11 cellular contexts compared by ENCODE assay signal in the genomic region with DNA sequence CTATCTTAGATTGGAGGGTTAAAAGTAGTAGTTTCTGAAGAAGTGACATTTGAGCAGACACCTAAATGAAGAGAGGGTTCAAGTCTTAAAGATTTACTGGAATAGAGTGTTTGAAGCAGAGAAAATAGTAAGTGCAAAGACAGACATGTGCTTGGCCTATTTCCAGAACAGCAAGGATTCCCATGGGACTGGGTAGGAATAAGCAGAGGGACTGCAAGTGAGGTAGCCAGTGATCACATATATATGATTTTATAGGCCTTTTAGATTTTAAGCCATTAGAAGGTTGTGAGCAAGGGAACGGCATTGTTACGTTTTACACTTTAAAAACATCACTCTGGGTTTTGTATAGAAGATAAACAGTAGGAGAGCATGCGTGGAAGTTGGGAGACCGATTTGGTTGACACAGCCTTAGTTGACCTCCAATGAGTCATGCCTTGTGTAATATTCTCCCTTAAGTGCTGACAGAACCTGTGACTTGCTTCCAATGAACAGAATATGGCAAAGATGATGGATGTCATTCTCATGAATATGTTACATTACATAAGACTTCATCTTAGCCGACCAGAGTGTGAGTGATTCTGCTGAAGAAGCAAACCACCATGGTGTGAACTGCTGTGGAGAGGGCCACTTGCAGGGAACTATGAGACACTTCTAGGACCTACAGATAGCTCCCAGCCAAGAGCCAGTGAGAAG. TPM values are rescaled to one million over a fixed set of nuclear protein-coding genes. Genes with fewer than 3 reads are reported as not detected.
DNase-seq lines count a peak whose midpoint lies in the region; ATAC-seq, FAIRE-seq and TF ChIP-seq lines count a peak whose summit lies in the region.
"Had no signal": no experiment of that assay in that cellular context is flagged by ENCODE, and none has a peak within 500 bp of the region (broad histone marks: within the 10 kb centered on the region; RNA-seq: fewer than 3 reads in every experiment).

No MANE protein-coding gene starts in this region.

- H3K27me3 Mint-ChIP-seq in MCF 10A (ENCODE audit: insufficient read depth, unreplicated experiment) (no peaks in the 10 kb centered on the region), T-cell (no peaks in the 10 kb centered on the region)
- H3K27me3 Mint-ChIP-seq: activated CD4-positive, alpha-beta T cell treated with anti-CD3 and anti-CD28 coated beads, Interleukin-2, amount 10 ng/mL, durations not matched to agents 7 days and 5 days had no signal

- 40 to 58% (median 46%) methylated on average over 5 of the region's 5 CpGs for WGBS in adrenal gland, 4 donors

- no peaks in the 10 kb centered on the region for H3K9me3 Mint-ChIP-seq in MCF 10A (ENCODE audit: unreplicated experiment)
- H3K9me3 Mint-ChIP-seq in T-cell = no peaks in the 10 kb centered on the region
- H3K9me3 Mint-ChIP-seq: activated CD4-positive, alpha-beta T cell treated with anti-CD3 and anti-CD28 coated beads, Interleukin-2, amount 10 ng/mL, durations not matched to agents 7 days and 5 days had no signal

- H3K4me1 Mint-ChIP-seq in MCF 10A (ENCODE audit: insufficient read depth, unreplicated experiment) (peaks cover 27% of the 10 kb centered on the region), T-cell (no peaks in the 10 kb centered on the region)
- H3K4me1 Mint-ChIP-seq: activated CD4-positive, alpha-beta T cell treated with anti-CD3 and anti-CD28 coated beads, Interleukin-2, amount 10 ng/mL, durations not matched to agents 7 days and 5 days had no signal

- DNase-seq in MCF 10A (ENCODE audit: unreplicated experiment) (peak; percentile 96), breast epithelium (ENCODE audit: low spot score in 2 of 2) (no peak), adrenal gland (peak in 6 of 7 donors; percentile 38 to 79 (median 56)), vagina (ENCODE audit: extremely low spot score in 2 of 2) (no peak), T-cell (no peak), cerebellum (ENCODE audit: low spot score) (no peak), middle frontal gyrus (ENCODE audit: extremely low spot score, low spot score) (no peak)
- DNase-seq: activated CD4-positive, alpha-beta T cell treated with anti-CD3 and anti-CD28 coated beads, Interleukin-2, amount 10 ng/mL, durations not matched to agents 7 days and 5 days; stimulated activated CD4-positive, alpha-beta T cell treated with anti-CD3 and anti-CD28 coated beads, Interleukin-2, amount 100 ng/mL, for 24 hours had no signal

- intact Hi-C loops in MCF 10A (cut with micrococcal nuclease) (no loop called here), breast epithelium (cut with DNase I; ENCODE audit: low total_unique reads) (no loop called here), adrenal gland (cut with DNase I) (no loop called here), vagina (cut with DNase I) (no loop called here)

- H3K36me3 ChIP-seq in breast epithelium (no peaks in the 10 kb centered on the region), adrenal gland (replicated peaks in 1 of 2) (no peaks in the 10 kb centered on the region), vagina (no peaks in the 10 kb centered on the region)

- H3K36me3 Mint-ChIP-seq in MCF 10A (ENCODE audit: insufficient read depth, unreplicated experiment) = no peaks in the 10 kb centered on the region
- no peaks in the 10 kb centered on the region for H3K36me3 Mint-ChIP-seq in T-cell

- TF ChIP-seq POLR2A in breast epithelium (IDR thresholded peaks at IDR 0.05) (no peak), adrenal gland (IDR thresholded peaks at IDR 0.05) (no peak), vagina (IDR thresholded peaks at IDR 0.05) (no peak)

- CTCF ChIA-PET in MCF 10A (lab: Yijun Ruan, JAX) (interaction anchor here (0.5 to 1.9 kb wide), 7 partner anchors 10 to 160 kb away, joined by 3 to 12 read pairs (median 5); no protein-coding TSS in a partner anchor), T-cell (lab: Charles Lee) (interaction anchor here (0.6 to 0.7 kb wide), 4 partner anchors 140 to 1297 kb away, joined by 4 to 10 read pairs (median 5); no protein-coding TSS in a partner anchor)

- peak; percentile 17 for FAIRE-seq in islet of Langerhans (lab: Jason Lieb, UNC)

- BruUV-seq in MCF 10A (replicated peaks; lab: Mats Ljungman, UMichigan) = no TSS peak

- H3K4me1 ChIP-seq in breast epithelium (no peaks in the 10 kb centered on the region), adrenal gland (replicated peaks in 1 of 2) (peaks cover 17 to 29% of the 10 kb centered on the region in 2 donors), vagina (peaks cover 37% of the 10 kb centered on the region)

- no peak for ATAC-seq in T-cell (replicated peaks in 1 of 4)

- POLR2A ChIA-PET in MCF 10A (lab: Yijun Ruan, JAX) (interaction anchor here (0.6 to 3.7 kb wide), 16 partner anchors 10 to 768 kb away, joined by 3 to 50 read pairs (median 4); a partner anchor contains a TSS), T-cell (lab: Charles Lee) (no interaction called here)

- H3K9me3 ChIP-seq in breast epithelium = no peaks in the 10 kb centered on the region
- no peaks in the 10 kb centered on the region for H3K9me3 ChIP-seq in adrenal gland (replicated peaks in 1 of 3)
- no peaks in the 10 kb centered on the region for H3K9me3 ChIP-seq in vagina

- no peak overlapping the region for H3K4me3 Mint-ChIP-seq in MCF 10A (ENCODE audit: unreplicated experiment)
- H3K4me3 Mint-ChIP-seq in T-cell = no peak overlapping the region
- H3K4me3 Mint-ChIP-seq: activated CD4-positive, alpha-beta T cell treated with anti-CD3 and anti-CD28 coated beads, Interleukin-2, amount 10 ng/mL, durations not matched to agents 7 days and 5 days had no signal

- H3K27me3 ChIP-seq in breast epithelium = no peaks in the 10 kb centered on the region
- H3K27me3 ChIP-seq in adrenal gland = no peaks in the 10 kb centered on the region
- H3K27me3 ChIP-seq in vagina = no peaks in the 10 kb centered on the region

- H3K27ac ChIP-seq in breast epithelium (peak overlapping the region in 1 of 2 donors; percentile 32), adrenal gland (peak overlapping the region in 3 of 5 donors; percentile 43 to 57 (median 44)), vagina (peak overlapping the region; percentile 41)
- H3K27ac ChIP-seq: C4-2B had no signal

- TF ChIP-seq CTCF in MCF 10A (IDR thresholded peaks at IDR 0.05; ENCODE audit: unreplicated experiment) (no peak), breast epithelium (IDR thresholded peaks at IDR 0.05) (no peak), adrenal gland (IDR thresholded peaks at IDR 0.05) (no peak), vagina (IDR thresholded peaks at IDR 0.05) (no peak)

- H3K4me3 ChIP-seq in breast epithelium = no peak overlapping the region
- no peak overlapping the region for H3K4me3 ChIP-seq in adrenal gland
- no peak overlapping the region for H3K4me3 ChIP-seq in vagina

- H3K27ac Mint-ChIP-seq in MCF 10A (ENCODE audit: low read depth, unreplicated experiment) = peak overlapping the region; percentile 29
- no peak overlapping the region for H3K27ac Mint-ChIP-seq in T-cell
- H3K27ac Mint-ChIP-seq: activated CD4-positive, alpha-beta T cell treated with anti-CD3 and anti-CD28 coated beads, Interleukin-2, amount 10 ng/mL, durations not matched to agents 7 days and 5 days had no signal

RNA-seq across cellular contexts. Expression of a gene that starts 37.1 kb away (rescaled TPM):
- total RNA-seq in MCF 10A (2022) (37.2 and 41.9 TPM in 2 replicates), breast epithelium (100 to 1,000 TPM in 2 of 3 donors, 10 to 100 TPM in 1; 32.8 to 219 (median 204) TPM), adrenal gland (10 to 100 TPM in 6 of 8 donors, 1 to 10 TPM in 2; 5.7 to 34.5 (median 18.1) TPM), vagina (61.1 TPM), T-cell (10 to 100 TPM; 47.4 to 66.4 (median 55.5) TPM), cerebellum (206 TPM)
- polyA plus RNA-seq in adrenal gland = 1 to 10 TPM; 2.7 to 7.0 (median 3.9) TPM

Comparison
In these comparisons a context has a peak if more than half of its experiments do, and no peak if none do; other contexts are left out.
1. DNase-seq: peak in MCF 10A (single experiment) and adrenal gland (6 of 7); none in breast epithelium (0 of 2), vagina (0 of 2), T-cell (0 of 34), cerebellum (single experiment) and middle frontal gyrus (single experiment).